ENCODE assay signal across 9 cellular contexts in genomic region chr4:40908297-40908696, GRCh38.
DNase-seq lines count a peak whose midpoint lies in the region; ATAC-seq, FAIRE-seq and TF ChIP-seq lines count a peak whose summit lies in the region.
"Had no signal": no experiment of that assay in that cellular context is flagged by ENCODE, and none has a peak within 500 bp of the region (broad histone marks: within the 10 kb centered on the region; RNA-seq: fewer than 3 reads in every experiment).

No MANE protein-coding gene starts in this region.

- no peaks in the 10 kb centered on the region for H3K36me3 Mint-ChIP-seq in activated T-cell treated with anti-CD3 and anti-CD28 coated beads, Interleukin-2, amount 50 U/mL, for 72 hours (ENCODE audit: insufficient read depth in 2 of 2)
- H3K36me3 Mint-ChIP-seq: memory B cell had no signal

- H3K27me3 ChIP-seq in gastroesophageal sphincter (no peaks in the 10 kb centered on the region), upper lobe of right lung (no peaks in the 10 kb centered on the region), ovary (no peaks in the 10 kb centered on the region)

- TF ChIP-seq EP300 in gastroesophageal sphincter (IDR thresholded peaks at IDR 0.05) (no peak), ovary (IDR thresholded peaks at IDR 0.05) (no peak)

- H3K9ac ChIP-seq in kidney (ENCODE audit: low read length in 2 of 2): no peak overlapping the region

- H3K36me3 ChIP-seq in gastroesophageal sphincter (peaks cover 0 to 5% of the 10 kb centered on the region in 2 donors), upper lobe of right lung (no peaks in the 10 kb centered on the region), ovary (no peaks in the 10 kb centered on the region), kidney (ENCODE audit: control insufficient read depth in 1 of 2, insufficient read depth in 2 of 2, low read length in 2 of 2) (no peaks in the 10 kb centered on the region)

- peak overlapping the region; percentile 69 to 74 for H3K4me3 Mint-ChIP-seq in activated T-cell treated with anti-CD3 and anti-CD28 coated beads, Interleukin-2, amount 50 U/mL, for 72 hours
- H3K4me3 Mint-ChIP-seq: memory B cell had no signal

- TF ChIP-seq CTCF in gastroesophageal sphincter (IDR thresholded peaks at IDR 0.05) (no peak), upper lobe of right lung (IDR thresholded peaks at IDR 0.05) (no peak), ovary (IDR thresholded peaks at IDR 0.05) (no peak), kidney (IDR thresholded peaks at IDR 0.05; ENCODE audit: borderline replicate concordance, extremely low read depth, insufficient read depth) (no peak)

- H3K27me3 Mint-ChIP-seq in activated T-cell treated with anti-CD3 and anti-CD28 coated beads, Interleukin-2, amount 50 U/mL, for 72 hours (ENCODE audit: low read depth): no peaks in the 10 kb centered on the region

- H3K27ac ChIP-seq in gastroesophageal sphincter: peak overlapping the region in 3 of 4 donors; percentile 58 to 66 (median 65)
- no peak overlapping the region for H3K27ac ChIP-seq in upper lobe of right lung
- no peak overlapping the region for H3K27ac ChIP-seq in ovary
- H3K27ac ChIP-seq in kidney (ENCODE audit: low read depth in 2 of 2, low read length in 2 of 2): no peak overlapping the region

- TF ChIP-seq POLR2A in gastroesophageal sphincter (IDR thresholded peaks at IDR 0.05): no peak
- no peak for TF ChIP-seq POLR2A in ovary (IDR thresholded peaks at IDR 0.05)

- peak overlapping the region; percentile 85 for H3K27ac Mint-ChIP-seq in activated T-cell treated with anti-CD3 and anti-CD28 coated beads, Interleukin-2, amount 50 U/mL, for 72 hours
- H3K27ac Mint-ChIP-seq: memory B cell had no signal

- peaks cover 42% of the 10 kb centered on the region for H3K4me1 Mint-ChIP-seq in activated T-cell treated with anti-CD3 and anti-CD28 coated beads, Interleukin-2, amount 50 U/mL, for 72 hours (ENCODE audit: low read depth)

- DNase-seq in activated T-cell treated with anti-CD3 and anti-CD28 coated beads, Interleukin-2, amount 50 U/mL, for 72 hours: no peak
- no peak for DNase-seq in activated T-cell treated with anti-CD3 and anti-CD28 coated beads, Interleukin-2, amount 50 U/mL, for 1 hour
- DNase-seq in NCI-H510A (lab: John Stamatoyannopoulos, UW): peak; percentile 54
- peak; percentile 78 for DNase-seq in upper lobe of right lung
- DNase-seq in NCI-H345 treated with DMSO at 0.1 percent for 48 hours (lab: John Stamatoyannopoulos, UW; ENCODE audit: unreplicated experiment): no peak
- no peak for DNase-seq in ovary
- no peak for DNase-seq in kidney

- no peak overlapping the region for H3K4me3 ChIP-seq in gastroesophageal sphincter
- H3K4me3 ChIP-seq in upper lobe of right lung: no peak overlapping the region
- H3K4me3 ChIP-seq in ovary: no peak overlapping the region
- H3K4me3 ChIP-seq in kidney (ENCODE audit: low read length in 2 of 2): no peak overlapping the region

- 87% methylated on average over 3 of the region's 12 CpGs; no CpG with 5 or more reads in 1 of the 2 donors for WGBS in gastroesophageal sphincter (ENCODE audit: low coverage in 1 of 2), 2 donors
- WGBS in ovary, 3 donors: 73 to 83% (median 73%) methylated on average over 12 of the region's 12 CpGs

- FAIRE-seq in kidney (lab: Jason Lieb, UNC): no peak

- intact Hi-C loops in upper lobe of right lung (cut with DNase I): no loop called here
- intact Hi-C loops in ovary (cut with DNase I): loop anchor here in 1 of 4 donors (10.0 kb wide), 1 partner anchor 173 kb away; no protein-coding TSS in a partner anchor
- intact Hi-C loops in kidney (cut with DNase I): no loop called here

- H3K4me1 ChIP-seq in gastroesophageal sphincter (peaks cover 0 to 35% (median 5%) of the 10 kb centered on the region in 3 donors), upper lobe of right lung (peaks cover 7% of the 10 kb centered on the region), ovary (ENCODE audit: insufficient read depth) (no peaks in the 10 kb centered on the region), kidney (ENCODE audit: control insufficient read depth in 1 of 2, insufficient read depth in 1 of 2, low read depth in 1 of 2, low read length in 2 of 2) (peaks cover 0 to 5% of the 10 kb centered on the region in 2 donors)

- H3K9me3 ChIP-seq in gastroesophageal sphincter (no peaks in the 10 kb centered on the region), upper lobe of right lung (no peaks in the 10 kb centered on the region), ovary (no peaks in the 10 kb centered on the region), kidney (ENCODE audit: control insufficient read depth in 1 of 2, low read length in 2 of 2) (no peaks in the 10 kb centered on the region)

- no peaks in the 10 kb centered on the region for H3K9me3 Mint-ChIP-seq in activated T-cell treated with anti-CD3 and anti-CD28 coated beads, Interleukin-2, amount 50 U/mL, for 72 hours
- H3K9me3 Mint-ChIP-seq: memory B cell had no signal

- peak; percentile 3 to 10 for ATAC-seq in activated T-cell treated with anti-CD3 and anti-CD28 coated beads, Interleukin-2, amount 50 U/mL, for 72 hours (replicated peaks in 1 of 2)
- ATAC-seq in gastroesophageal sphincter: peak; percentile 4
- ATAC-seq in upper lobe of right lung: peak; percentile 89

Comparison
In these comparisons a context has a peak if more than half of its experiments do, and no peak if none do; other contexts are left out.
1. ATAC-seq: peak in every context shown above with its lines; median percentile 89 in upper lobe of right lung; 6 in activated T-cell treated with anti-CD3 and anti-CD28 coated beads, Interleukin-2, amount 50 U/mL, for 72 hours; 4 in gastroesophageal sphincter.
2. DNase-seq: peak in NCI-H510A (single experiment) and upper lobe of right lung (single experiment); none in activated T-cell treated with anti-CD3 and anti-CD28 coated beads, Interleukin-2, amount 50 U/mL, for 72 hours (0 of 2), activated T-cell treated with anti-CD3 and anti-CD28 coated beads, Interleukin-2, amount 50 U/mL, for 1 hour (single experiment), NCI-H345 treated with DMSO at 0.1 percent for 48 hours (single experiment), ovary (0 of 5) and kidney (single experiment).
3. H3K27ac ChIP-seq: peak in gastroesophageal sphincter (3 of 4); none in upper lobe of right lung (single experiment), ovary (0 of 2) and kidney (0 of 2).